16 cellular contexts compared by ENCODE assay signal in genomic region chr9:21210782-21211181, GRCh38. TPM values are rescaled to one million over a fixed set of nuclear protein-coding genes. Genes with fewer than 3 reads are reported as not detected.
A peak's percentile ranks its signal among the peaks of the same experiment; 100 is the strongest.
DNase-seq lines count a peak whose midpoint lies in the region; ATAC-seq and TF ChIP-seq lines count a peak whose summit lies in the region.
"Not testable (repeated sequence)": the region's sequence is repeated elsewhere in the genome, so short reads cannot be mapped to it uniquely, and the experiment has no call there.
"Had no signal": no experiment of that assay in that cellular context is flagged by ENCODE, and none has a peak within 500 bp of the region (broad histone marks: within the 10 kb centered on the region; RNA-seq: fewer than 3 reads in every experiment).

No MANE protein-coding gene starts in this region.

- H4K91ac ChIP-seq in H9 (ENCODE audit: insufficient read length, low read depth, low read length) = not testable (repeated sequence)

- H3K4me3 Mint-ChIP-seq in H9; chondrocyte (ENCODE audit: unreplicated experiment): not testable (repeated sequence)

- H2BK5ac ChIP-seq in H9 (ENCODE audit: insufficient read length, low read length) = not testable (repeated sequence)

- H4K20me1 ChIP-seq in H9 (ENCODE audit: control insufficient read depth, insufficient read depth, insufficient read length) = not testable (repeated sequence)

- H3K79me1 ChIP-seq in H9 (ENCODE audit: insufficient read depth, low read depth, low read length, poor library complexity, severe bottlenecking) = not testable (repeated sequence)

- not testable (repeated sequence) for H3T11ph ChIP-seq in H9 (ENCODE audit: low read length)

- H3K23me2 ChIP-seq in H9 (ENCODE audit: insufficient read length, low read depth, low read length, poor library complexity, severe bottlenecking) = not testable (repeated sequence)

- not testable (repeated sequence) for H3K9me3 ChIP-seq in H9 (ENCODE audit: control insufficient read depth, low read depth, low read length); RWPE2 (ENCODE audit: severe bottlenecking); endocrine pancreas (ENCODE audit: control insufficient read depth, low read length)

- not testable (repeated sequence) for H3K27ac ChIP-seq in H9 (ENCODE audit: insufficient read length, low read depth, low read length); RWPE2 (ENCODE audit: poor library complexity, severe bottlenecking)

- H3K27ac Mint-ChIP-seq in H9; chondrocyte (ENCODE audit: unreplicated experiment): not testable (repeated sequence)

- H3K4me1 Mint-ChIP-seq in H9; chondrocyte (ENCODE audit: low read depth): not testable (repeated sequence)

- H3K36me3 ChIP-seq in RWPE2 (ENCODE audit: low read depth); endocrine pancreas (ENCODE audit: control insufficient read depth, insufficient read depth, low read length): not testable (repeated sequence)

- not testable (repeated sequence) for H2AK5ac ChIP-seq in H9 (ENCODE audit: insufficient read length, low read length)

- not testable (repeated sequence) for H2BK120ac ChIP-seq in H9 (ENCODE audit: low read depth, low read length, poor library complexity, severe bottlenecking)

- not testable (repeated sequence) for H2BK12ac ChIP-seq in H9 (ENCODE audit: insufficient read length, low read depth, low read length)

- not testable (repeated sequence) for H3K27me3 Mint-ChIP-seq in H9 (ENCODE audit: low read depth)
- H3K27me3 Mint-ChIP-seq in chondrocyte (ENCODE audit: low read depth) = peaks cover 33% of the 10 kb centered on the region

- H3K4me2 ChIP-seq in H9 (ENCODE audit: insufficient read depth, insufficient read length, low read length) = not testable (repeated sequence)

- not testable (repeated sequence) for H4K5ac ChIP-seq in H9 (ENCODE audit: insufficient read length, low read depth, low read length)

- not testable (repeated sequence) for H3K18ac ChIP-seq in H9 (ENCODE audit: insufficient read length, low read depth, low read length)

- not testable (repeated sequence) for H3K27me3 ChIP-seq in H9 (ENCODE audit: insufficient read depth, low read length); RWPE2 (ENCODE audit: insufficient read depth, poor library complexity, severe bottlenecking); endocrine pancreas (ENCODE audit: control insufficient read depth, insufficient read depth, low read length)

- not testable (repeated sequence) for H3K4me1 ChIP-seq in H9 (ENCODE audit: insufficient read depth, low read length); RWPE2 (ENCODE audit: insufficient read depth, poor library complexity, severe bottlenecking); endocrine pancreas (ENCODE audit: control insufficient read depth, insufficient read depth, low read length)

- intact Hi-C loops in posterior vena cava (cut with DNase I) = not testable (repeated sequence)

- H3K9me3 Mint-ChIP-seq in H9; chondrocyte (ENCODE audit: low read depth): not testable (repeated sequence)

- not testable (repeated sequence) for H4K8ac ChIP-seq in H9 (replicated peaks; ENCODE audit: insufficient read length, low read depth, low read length)

- H3K9ac ChIP-seq in H9 (ENCODE audit: extremely low read depth, insufficient read length, low read length) = not testable (repeated sequence)
- H3K9ac ChIP-seq in endocrine pancreas (ENCODE audit: control insufficient read depth, insufficient read depth, low read length) = peak overlapping the region; percentile 13

- not testable (repeated sequence) for H3K56ac ChIP-seq in H9 (ENCODE audit: insufficient read length, low read depth, low read length)

- H2BK15ac ChIP-seq in H9 (ENCODE audit: low read depth, low read length) = not testable (repeated sequence)

- not testable (repeated sequence) for H3K4me3 ChIP-seq in RWPE2 (ENCODE audit: severe bottlenecking); endocrine pancreas (ENCODE audit: control insufficient read depth, insufficient read depth, low read length)

- not testable (repeated sequence) for H3K14ac ChIP-seq in H9 (ENCODE audit: insufficient read depth, low read length)

- not testable (repeated sequence) for TF ChIP-seq CTCF in H9 (conservative IDR thresholded peaks at IDR 0.05); RWPE2 (IDR thresholded peaks at IDR 0.05; ENCODE audit: poor library complexity, severe bottlenecking); chondrocyte (IDR thresholded peaks at IDR 0.05)

- not testable (repeated sequence) for H3K36me3 Mint-ChIP-seq in H9 (ENCODE audit: insufficient read depth in 1 of 3, low read depth in 3 of 3); chondrocyte (ENCODE audit: low read depth)

- not testable (repeated sequence) for H3K4ac ChIP-seq in H9 (ENCODE audit: low read depth, low read length)

- not testable (repeated sequence) for ATAC-seq in RWPE2 (ENCODE audit: low read depth)

- H3K79me2 ChIP-seq in H9 (ENCODE audit: insufficient read depth, low read length) = not testable (repeated sequence)

- not testable (repeated sequence) for H2BK20ac ChIP-seq in H9 (ENCODE audit: low read depth, low read length, poor library complexity, severe bottlenecking)

- DNase-seq in H9 (peak; percentile 9), RWPE2 (ENCODE audit: low spot score) (peak; percentile 24), chondrocyte (ENCODE audit: low spot score) (peak; percentile 64), posterior vena cava (ENCODE audit: low spot score) (peak; percentile 52)

- not testable (repeated sequence) for H3K23ac ChIP-seq in H9 (ENCODE audit: insufficient read length, low read depth, low read length)

- WGBS in H9 (ENCODE audit: extremely low coverage, insufficient read length, low lambda C conversion rate) = no CpG with 5 or more reads among the region's 2 CpGs

- H2AFZ ChIP-seq in H9 (ENCODE audit: low read length) = not testable (repeated sequence)

RNA-seq across cellular contexts. Expression of gene IFNA10, which starts 3.8 kb away (rescaled TPM):
- total RNA-seq in H9 (2021) (not detected in 2 replicates), chondrocyte (not detected in 3 replicates), posterior vena cava (not detected)
- total RNA-seq: A172; A673; B cell; Caco-2; Calu3; CD4-positive, alpha-beta memory T cell; CD4-positive, alpha-beta T cell; CD4-positive, CD25-positive, alpha-beta regulatory T cell; CD8-positive, alpha-beta memory T cell; CD8-positive, alpha-beta T cell; Daoy had no signal

RNA-seq across cellular contexts. Expression of gene IFNA16, which starts 6.3 kb away (rescaled TPM):
- total RNA-seq in H9 (2021) (not detected in 2 replicates), chondrocyte (not detected in 3 replicates), posterior vena cava (not detected)
- total RNA-seq: A172; A673; B cell; Caco-2; Calu3; CD4-positive, alpha-beta memory T cell; CD4-positive, alpha-beta T cell; CD4-positive, CD25-positive, alpha-beta regulatory T cell; CD8-positive, alpha-beta memory T cell; CD8-positive, alpha-beta T cell; Daoy had no signal

RNA-seq across cellular contexts. Expression of gene IFNA7, which starts 8.8 kb away (rescaled TPM):
- total RNA-seq in H9 (2021) = not detected in 2 replicates
- total RNA-seq in chondrocyte = not detected in 3 replicates
- total RNA-seq in posterior vena cava = not detected
- total RNA-seq: A172; A673; B cell; Caco-2; Calu3; CD4-positive, alpha-beta memory T cell; CD4-positive, alpha-beta T cell; CD4-positive, CD25-positive, alpha-beta regulatory T cell; CD8-positive, alpha-beta memory T cell; CD8-positive, alpha-beta T cell; Daoy had no signal

RNA-seq across cellular contexts. Expression of gene IFNA17, which starts 17.2 kb away (rescaled TPM):
- not detected in 2 replicates for total RNA-seq in H9 (2021)
- total RNA-seq in chondrocyte = not detected in 3 replicates
- total RNA-seq in posterior vena cava = not detected
- total RNA-seq: A172; A673; B cell; Caco-2; Calu3; CD4-positive, alpha-beta memory T cell; CD4-positive, alpha-beta T cell; CD4-positive, CD25-positive, alpha-beta regulatory T cell; CD8-positive, alpha-beta memory T cell; CD8-positive, alpha-beta T cell; Daoy had no signal

RNA-seq across cellular contexts. Expression of gene IFNA4, which starts 23.4 kb away (rescaled TPM):
- not detected in 2 replicates for total RNA-seq in H9 (2021)
- total RNA-seq in chondrocyte = not detected in 3 replicates
- not detected for total RNA-seq in posterior vena cava
- total RNA-seq: A172; A673; B cell; Caco-2; Calu3; CD4-positive, alpha-beta memory T cell; CD4-positive, alpha-beta T cell; CD4-positive, CD25-positive, alpha-beta regulatory T cell; CD8-positive, alpha-beta memory T cell; CD8-positive, alpha-beta T cell; Daoy had no signal

Comparison
In these comparisons a context has a peak if more than half of its experiments do, and no peak if none do; other contexts are left out.
1. DNase-seq: peak in every context shown above with its lines; median percentile 64 in chondrocyte; 52 in posterior vena cava; 24 in RWPE2; 9 in H9.